Comparison of ENCODE assay signal across 8 cellular contexts in the genomic region with DNA sequence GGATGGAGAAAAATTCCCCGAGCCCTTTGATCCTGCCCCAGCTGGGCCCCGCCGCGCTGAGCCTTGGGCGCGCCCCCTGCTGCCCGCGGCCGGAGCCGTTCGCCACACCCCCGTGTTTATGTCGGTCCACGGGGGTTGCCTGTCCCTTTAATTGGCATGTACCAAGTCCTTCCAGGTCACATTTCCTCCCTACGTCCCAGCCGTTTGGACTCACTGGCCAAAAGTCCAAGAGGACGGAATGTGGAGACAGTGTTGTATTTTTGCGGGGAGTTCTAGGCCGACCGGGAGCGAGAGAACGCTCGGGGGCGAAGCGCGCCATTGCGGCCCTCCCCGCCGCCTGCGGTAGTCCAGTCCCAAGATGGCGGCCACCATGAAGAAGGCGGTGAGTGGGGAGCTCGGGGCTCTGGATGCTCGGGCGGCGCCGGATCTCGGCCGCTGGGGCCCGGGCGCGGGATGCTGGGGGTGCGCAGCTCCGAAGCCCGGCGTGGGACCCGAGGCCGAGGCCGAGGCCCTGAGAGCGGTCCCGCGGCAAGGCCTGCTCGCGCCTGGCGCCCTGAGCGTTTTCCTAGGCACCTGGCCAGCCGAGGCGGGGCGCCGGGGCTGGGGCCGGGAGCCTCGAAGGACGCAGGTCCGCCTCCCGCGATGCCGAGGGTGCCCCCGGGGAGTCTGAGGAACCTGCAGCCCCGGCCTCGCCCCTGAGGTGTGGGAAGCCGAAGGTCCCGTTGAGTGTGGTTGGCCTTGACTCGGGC. TPM values are rescaled to one million over a fixed set of nuclear protein-coding genes. Genes with fewer than 3 reads are reported as not detected.
DNase-seq lines count a peak whose midpoint lies in the region; ATAC-seq and TF ChIP-seq lines count a peak whose summit lies in the region.

TSS of gene PFDN4 (plus strand) at position 345 of the 749 bp plus-strand sequence. CDS start at position 359, 14 bp downstream.

- peak within 1 kb of the TSS; percentile 100 for H3K9ac ChIP-seq in endodermal cell (ENCODE audit: extremely low read depth, low read length, poor library complexity, severe bottlenecking)

- H3K4me3 Mint-ChIP-seq in Calu3 (ENCODE audit: low read depth, unreplicated experiment), result peak within 1 kb of the TSS; percentile 69
- peak within 1 kb of the TSS; percentile 90 for H3K4me3 Mint-ChIP-seq in activated CD8-positive, alpha-beta memory T cell treated with anti-CD3 and anti-CD28 coated beads, Interleukin-2, amount 10 ng/mL, durations not matched to agents 7 days and 5 days
- H3K4me3 Mint-ChIP-seq in endodermal cell, result peak within 1 kb of the TSS; percentile 78
- H3K4me3 Mint-ChIP-seq in mesothelial cell of epicardium, result peak within 1 kb of the TSS; percentile 98

- intact Hi-C loops in Calu3 (cut with micrococcal nuclease; ENCODE audit: unreplicated experiment), result no loop called here

- 0 to 1% methylated on average over 16 to 73 of the region's 73 CpGs for WGBS in endodermal cell (ENCODE audit: insufficient coverage in 1 of 2, insufficient read length in 1 of 2), 2 experiments

- TF ChIP-seq CTCF in Calu3 (IDR thresholded peaks at IDR 0.05; ENCODE audit: unreplicated experiment), result peak; percentile 94
- peak; percentile 95 for TF ChIP-seq CTCF in GM20000 (IDR thresholded peaks at IDR 0.05; ENCODE audit: extremely low read depth, missing control alignments)
- TF ChIP-seq CTCF in endodermal cell (conservative IDR thresholded peaks at IDR 0.05), result peak; percentile 88
- peak; percentile 77 for TF ChIP-seq CTCF in mesothelial cell of epicardium (IDR thresholded peaks at IDR 0.05; ENCODE audit: unreplicated experiment)

- peaks cover 10% of the 10 kb centered on the region for H3K4me1 ChIP-seq in endodermal cell (ENCODE audit: control insufficient read depth, insufficient read depth, low read length)

- H3K36me3 ChIP-seq in endodermal cell (ENCODE audit: control insufficient read depth, insufficient read depth, low read length), result peaks cover 17% of the 10 kb centered on the region

- no peaks in the 10 kb centered on the region for H3K9me3 ChIP-seq in endodermal cell (ENCODE audit: control insufficient read depth, low read length)

- peak within 1 kb of the TSS; percentile 99 for H3K27ac Mint-ChIP-seq in Calu3 (ENCODE audit: unreplicated experiment)
- H3K27ac Mint-ChIP-seq in activated CD8-positive, alpha-beta memory T cell treated with anti-CD3 and anti-CD28 coated beads, Interleukin-2, amount 10 ng/mL, durations not matched to agents 7 days and 5 days, result peak within 1 kb of the TSS; percentile 99
- H3K27ac Mint-ChIP-seq in endodermal cell, result peak within 1 kb of the TSS; percentile 100
- peak within 1 kb of the TSS; percentile 100 for H3K27ac Mint-ChIP-seq in mesothelial cell of epicardium

- H3K36me3 Mint-ChIP-seq in Calu3 (ENCODE audit: insufficient read depth, unreplicated experiment) (peaks cover 15% of the 10 kb centered on the region), endodermal cell (ENCODE audit: low read depth) (peaks cover 21% of the 10 kb centered on the region), mesothelial cell of epicardium (peaks cover 6% of the 10 kb centered on the region)
- H3K36me3 Mint-ChIP-seq in activated CD8-positive, alpha-beta memory T cell treated with anti-CD3 and anti-CD28 coated beads, Interleukin-2, amount 10 ng/mL, durations not matched to agents 7 days and 5 days, result peaks cover 12% of the 10 kb centered on the region

- no TSS peak for BruUV-seq in Calu3 (replicated peaks; lab: Mats Ljungman, UMichigan)

- H3K4me1 Mint-ChIP-seq in Calu3 (ENCODE audit: low read depth, unreplicated experiment) (peaks cover 18% of the 10 kb centered on the region), endodermal cell (peaks cover 16% of the 10 kb centered on the region), mesothelial cell of epicardium (peaks cover 27% of the 10 kb centered on the region)
- H3K4me1 Mint-ChIP-seq in activated CD8-positive, alpha-beta memory T cell treated with anti-CD3 and anti-CD28 coated beads, Interleukin-2, amount 10 ng/mL, durations not matched to agents 7 days and 5 days, result peaks cover 24% of the 10 kb centered on the region

- peak within 1 kb of the TSS; percentile 95 for H3K4me3 ChIP-seq in endodermal cell (ENCODE audit: low read length)

- peak within 1 kb of the TSS; percentile 100 for H3K27ac ChIP-seq in endodermal cell (ENCODE audit: low read depth, low read length)

- DNase-seq in Calu3, result peak; percentile 97
- peak; percentile 94 for DNase-seq in GM20000 (ENCODE audit: low spot score)
- DNase-seq in HS-5 (ENCODE audit: low read depth), result peak; percentile 100
- peak; percentile 71 for DNase-seq in NOMO-1 treated with DMSO at 0.1 percent for 48 hours (lab: John Stamatoyannopoulos, UW; ENCODE audit: unreplicated experiment)
- peak; percentile 85 for DNase-seq in activated CD8-positive, alpha-beta memory T cell treated with anti-CD3 and anti-CD28 coated beads, Interleukin-2, amount 10 ng/mL, durations not matched to agents 7 days and 5 days
- peak; percentile 95 for DNase-seq in endodermal cell
- peak; percentile 58 to 86 for DNase-seq in mesothelial cell of epicardium (ENCODE audit: low spot score in 2 of 2, unreplicated experiment in 2 of 2)
- DNase-seq in stimulated activated CD8-positive, alpha-beta memory T cell treated with anti-CD3 and anti-CD28 coated beads, Interleukin-15, amount 100 ng/mL, for 48 hours (ENCODE audit: low read depth in 2 of 2), result peak; percentile 74

- H3K9me3 Mint-ChIP-seq in Calu3 (ENCODE audit: low read depth, unreplicated experiment) (no peaks in the 10 kb centered on the region), endodermal cell (no peaks in the 10 kb centered on the region), mesothelial cell of epicardium (no peaks in the 10 kb centered on the region)
- H3K9me3 Mint-ChIP-seq in activated CD8-positive, alpha-beta memory T cell treated with anti-CD3 and anti-CD28 coated beads, Interleukin-2, amount 10 ng/mL, durations not matched to agents 7 days and 5 days (ENCODE audit: low read depth), result no peaks in the 10 kb centered on the region

- H3K27me3 Mint-ChIP-seq in Calu3 (ENCODE audit: unreplicated experiment) (no peaks in the 10 kb centered on the region), endodermal cell (ENCODE audit: insufficient read depth) (no peaks in the 10 kb centered on the region), mesothelial cell of epicardium (ENCODE audit: low read depth) (no peaks in the 10 kb centered on the region)
- no peaks in the 10 kb centered on the region for H3K27me3 Mint-ChIP-seq in activated CD8-positive, alpha-beta memory T cell treated with anti-CD3 and anti-CD28 coated beads, Interleukin-2, amount 10 ng/mL, durations not matched to agents 7 days and 5 days

- H3K27me3 ChIP-seq in endodermal cell (ENCODE audit: control insufficient read depth, insufficient read depth, low read length, poor library complexity, severe bottlenecking), result no peaks in the 10 kb centered on the region

- CTCF ChIA-PET in Calu3 (lab: Charles Lee), result interaction anchor here (0.5 to 2.3 kb wide), 15 partner anchors 9 to 695 kb away, joined by 3 to 11 read pairs (median 4); no protein-coding TSS in a partner anchor
- CTCF ChIA-PET in activated CD8-positive, alpha-beta memory T cell treated with anti-CD3 and anti-CD28 coated beads, Interleukin-2, amount 10 ng/mL, durations not matched to agents 7 days and 5 days (lab: Charles Lee), result interaction anchor here (0.6 to 4.9 kb wide), 17 partner anchors 9 to 630 kb away, joined by 3 to 36 read pairs (median 5); no protein-coding TSS in a partner anchor

- peak; percentile 94 for ATAC-seq in activated CD8-positive, alpha-beta memory T cell treated with anti-CD3 and anti-CD28 coated beads, Interleukin-2, amount 10 ng/mL, durations not matched to agents 7 days and 5 days

RNA-seq across cellular contexts. Expression of gene PFDN4, which starts in this region (rescaled TPM):
- total RNA-seq in Calu3 (2022), result 61.8 TPM in 2 replicates
- 10 to 100 TPM; 20.7 to 25.5 TPM for total RNA-seq in activated CD8-positive, alpha-beta memory T cell treated with anti-CD3 and anti-CD28 coated beads, Interleukin-2, amount 10 ng/mL, durations not matched to agents 7 days and 5 days
- total RNA-seq in endodermal cell, result 10 to 100 TPM; 72.7 to 89.8 TPM
- 99.5 TPM for polyA plus RNA-seq in endodermal cell (2013, experiment 1 of 2)
- 128 TPM for polyA plus RNA-seq in endodermal cell (2013, experiment 2 of 2)
- total RNA-seq in mesothelial cell of epicardium, result 25.8 to 26.8 TPM (median 26.0 TPM) in 3 replicates

Comparison
In these comparisons a context has a peak if more than half of its experiments do, and no peak if none do; other contexts are left out.
1. Peak in every context shown above with its lines: DNase-seq, ATAC-seq, H3K4me3 ChIP-seq and H3K27ac ChIP-seq.